ENCODE assay signal across 20 cellular contexts in the genomic region with DNA sequence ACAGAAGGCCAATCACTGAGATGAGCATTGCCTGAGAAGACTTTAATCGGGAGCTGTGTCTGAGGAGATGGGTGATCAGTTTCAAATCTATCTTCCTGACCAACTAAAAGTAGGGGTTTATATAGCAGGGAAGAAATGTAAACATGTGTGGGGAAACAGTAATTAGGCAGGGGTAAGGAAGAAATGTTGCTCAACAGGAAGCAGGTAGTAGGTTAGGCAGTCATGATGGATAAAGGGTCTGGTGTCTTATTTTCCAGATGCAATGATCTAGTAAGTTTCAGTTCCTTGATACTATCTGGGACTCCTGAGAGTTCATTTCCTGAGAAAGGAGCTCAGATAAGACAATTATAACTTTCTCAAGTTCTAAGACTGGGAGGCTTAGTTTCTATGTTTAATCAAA.
"Had no signal": no experiment of that assay in that cellular context is flagged by ENCODE, and none has a peak within 500 bp of the region (broad histone marks: within the 10 kb centered on the region; RNA-seq: fewer than 3 reads in every experiment).

No MANE protein-coding gene starts in this region.

- H3K4me3 Mint-ChIP-seq: activated naive CD4-positive, alpha-beta T cell treated with anti-CD3 and anti-CD28 coated beads for 36 hours; nephron progenitor cell; stimulated activated naive CD8-positive, alpha-beta T cell treated with anti-CD3 and anti-CD28 coated beads, Interleukin-15, Interleukin-2, amounts not matched to agents 100 ng/mL and 50 ng/mL, for 24 hours had no signal

- H3K9me3 ChIP-seq: ascending aorta, breast epithelium, esophagus squamous epithelium, right lobe of liver, suprapubic skin had no signal

- H3K27ac Mint-ChIP-seq: activated naive CD4-positive, alpha-beta T cell treated with anti-CD3 and anti-CD28 coated beads for 36 hours; activated T-helper 2 cell treated with anti-CD3 and anti-CD28 coated beads, Interferon-gamma antibody, Interleukin-2, Interleukin-4, amounts not matched to agents 10 μg/mL and 5 μg/mL and 100 μg/mL, durations not matched to agents 14 hours and 24 hours and 36 hours; nephron progenitor cell; stimulated activated naive CD8-positive, alpha-beta T cell treated with anti-CD3 and anti-CD28 coated beads, Interleukin-15, Interleukin-2, amounts not matched to agents 100 ng/mL and 50 ng/mL, for 24 hours had no signal

- H3K4me2 ChIP-seq: smooth muscle cell had no signal

- H3K27ac ChIP-seq: ascending aorta, breast epithelium, esophagus squamous epithelium, right lobe of liver, suprapubic skin had no signal

- H3K27me3 ChIP-seq: ascending aorta, breast epithelium, esophagus squamous epithelium, right lobe of liver, suprapubic skin had no signal

- H3K4me1 Mint-ChIP-seq: nephron progenitor cell had no signal

- H3K4me3 ChIP-seq: ascending aorta, breast epithelium, esophagus squamous epithelium, right lobe of liver, smooth muscle cell, suprapubic skin had no signal

- H3K36me3 ChIP-seq: ascending aorta, breast epithelium, esophagus squamous epithelium, right lobe of liver, suprapubic skin had no signal

- H3K4me1 ChIP-seq: ascending aorta, breast epithelium, esophagus squamous epithelium, right lobe of liver, suprapubic skin had no signal

- DNase-seq: activated CD4-positive, alpha-beta T cell treated with anti-CD3 and anti-CD28 coated beads, Interleukin-2, amount 50 U/mL, for 4 hours; activated CD4-positive, CD25-positive, alpha-beta regulatory T cell treated with anti-CD3 and anti-CD28 coated beads, Interleukin-2, amount 50 U/mL, for 72 hours; activated naive CD4-positive, alpha-beta T cell treated with anti-CD3 and anti-CD28 coated beads for 36 hours; cerebellar nuclear complex; effector CD8-positive, alpha-beta T cell; esophagus squamous epithelium; foreskin fibroblast; glutamatergic neuron; nephron progenitor cell; occipital lobe; right lobe of liver; stimulated activated CD4-positive, alpha-beta T cell treated with anti-CD3 and anti-CD28 coated beads, Interleukin-4, amount 100 ng/mL, for 4 hours; trophoblast cell had no signal

- H3K9me3 Mint-ChIP-seq: activated naive CD4-positive, alpha-beta T cell treated with anti-CD3 and anti-CD28 coated beads for 36 hours; activated T-helper 2 cell treated with anti-CD3 and anti-CD28 coated beads, Interferon-gamma antibody, Interleukin-2, Interleukin-4, amounts not matched to agents 10 μg/mL and 5 μg/mL and 100 μg/mL, durations not matched to agents 14 hours and 24 hours and 36 hours; stimulated activated naive CD8-positive, alpha-beta T cell treated with anti-CD3 and anti-CD28 coated beads, Interleukin-15, Interleukin-2, amounts not matched to agents 100 ng/mL and 50 ng/mL, for 24 hours had no signal

- ATAC-seq: right lobe of liver had no signal

- FAIRE-seq: endothelial cell of umbilical vein had no signal
